ENCODE assay signal across 9 cellular contexts in genomic region chr16:12087901-12088364, GRCh38.
DNase-seq lines count a peak whose midpoint lies in the region; ATAC-seq, FAIRE-seq and TF ChIP-seq lines count a peak whose summit lies in the region.
"Had no signal": no experiment of that assay in that cellular context is flagged by ENCODE, and none has a peak within 500 bp of the region (broad histone marks: within the 10 kb centered on the region; RNA-seq: fewer than 3 reads in every experiment).

No MANE protein-coding gene starts in this region.

- POLR2A ChIA-PET in SK-N-SH (lab: Yijun Ruan, JAX) (no interaction called here), K562 (lab: Yijun Ruan, JAX) (interaction anchor here (0.6 to 1.7 kb wide), 5 partner anchors 10 to 105 kb away, joined by 3 to 5 read pairs (median 3); no protein-coding TSS in a partner anchor)

- WGBS in SK-N-SH (ENCODE audit: low lambda C conversion rate), result 63% methylated on average over 3 of the region's 9 CpGs
- WGBS in K562 (ENCODE audit: insufficient coverage, low coverage, missing lambda C conversion rate), result 40% methylated on average over 8 of the region's 9 CpGs

- TF ChIP-seq EP300 in SK-N-SH (IDR thresholded peaks at IDR 0.05; ENCODE audit: borderline replicate concordance in 1 of 2, low read depth in 1 of 2, low read length in 1 of 2) (no peak), K562 (IDR thresholded peaks at IDR 0.05; ENCODE audit: low read length) (no peak)

- no peak overlapping the region for H3K27ac ChIP-seq in SK-N-SH (ENCODE audit: low read depth in 2 of 2, low read length in 1 of 2)
- H3K27ac ChIP-seq in Karpas-422 (ENCODE audit: low read length), result no peak overlapping the region
- H3K27ac ChIP-seq in K562 (ENCODE audit: extremely low read depth, low read depth, low read length), result no peak overlapping the region

- CTCF ChIA-PET in SK-N-SH (lab: Yijun Ruan, JAX), result interaction anchor here (0.9 to 3.4 kb wide), 5 partner anchors 7 to 47 kb away, joined by 3 to 17 read pairs (median 5); no protein-coding TSS in a partner anchor
- CTCF ChIA-PET in K562 (lab: Yijun Ruan, JAX; ENCODE audit: low intra/inter-chr PET ratio), result no interaction called here

- H2AFZ ChIP-seq in SK-N-SH (ENCODE audit: low read depth) (no peak overlapping the region), Karpas-422 (ENCODE audit: low read length) (no peak overlapping the region), K562 (ENCODE audit: low read depth, low read length) (no peak overlapping the region)

- H3K9ac ChIP-seq in SK-N-SH (no peak overlapping the region), Karpas-422 (ENCODE audit: low read length) (no peak overlapping the region), K562 (ENCODE audit: insufficient read depth in 1 of 2, low read depth in 2 of 2, low read length in 2 of 2) (peak overlapping the region in 1 of 2 experiments; percentile 19; a peak in 1 of 4 replicates)

- H3K36me3 ChIP-seq in SK-N-SH (replicated peaks in 1 of 2; ENCODE audit: control insufficient read depth in 1 of 2, insufficient read depth in 2 of 2, low read length in 1 of 2) (no peaks in the 10 kb centered on the region), Karpas-422 (ENCODE audit: insufficient read depth, low read length) (no peaks in the 10 kb centered on the region), K562 (ENCODE audit: control insufficient read depth, insufficient read depth, low read length) (no peaks in the 10 kb centered on the region; the same call in 2 of the 3 replicates)

- H3K9me1 ChIP-seq in K562 (ENCODE audit: control insufficient read depth, insufficient read depth, low read length), result no peaks in the 10 kb centered on the region

- peaks cover 0 to 7% of the 10 kb centered on the region in 2 experiments; a peak in 1 of 4 replicates for H3K4me1 ChIP-seq in SK-N-SH (ENCODE audit: control insufficient read depth in 1 of 2, insufficient read depth in 2 of 2, low read depth in 1 of 2, low read length in 1 of 2)
- H3K4me1 ChIP-seq in Karpas-422 (ENCODE audit: low read length), result peaks cover 8% of the 10 kb centered on the region
- H3K4me1 ChIP-seq in K562 (replicated peaks in 1 of 2; ENCODE audit: control insufficient read depth in 2 of 2, insufficient read depth in 2 of 2, low read length in 2 of 2), result peaks cover 19 to 20% of the 10 kb centered on the region in 2 experiments; a peak in 4 of 5 replicates

- no peak for FAIRE-seq in K562 (lab: Jason Lieb, UNC)

- DNase-seq in SK-N-SH (peak; percentile 32), Karpas-422 (peak; percentile 46), K562 (ENCODE audit: extremely low read depth in 1 of 4, low spot score in 3 of 4) (no peak), posterior vena cava (ENCODE audit: low spot score) (peak; percentile 56), SW 1271 (lab: John Stamatoyannopoulos, UW) (no peak), AG20443 (ENCODE audit: low spot score) (no peak)
- DNase-seq: activated CD4-positive, alpha-beta T cell treated with anti-CD3 and anti-CD28 coated beads, Interleukin-2, amount 50 U/mL, for 48 hours had no signal

- H3K9me2 ChIP-seq in SK-N-SH (no peaks in the 10 kb centered on the region), Karpas-422 (replicated peaks; ENCODE audit: insufficient read depth, low read length) (no peaks in the 10 kb centered on the region)

- H3K4me2 ChIP-seq in SK-N-SH (no peak overlapping the region), Karpas-422 (ENCODE audit: low read depth, low read length, poor library complexity, severe bottlenecking) (no peak overlapping the region), K562 (ENCODE audit: insufficient read depth, low read length) (no peak overlapping the region)

- intact Hi-C loops in K562 (cut with micrococcal nuclease) (no loop called here), posterior vena cava (cut with DNase I) (no loop called here)

- H3K9me3 ChIP-seq in SK-N-SH, result no peaks in the 10 kb centered on the region
- no peaks in the 10 kb centered on the region for H3K9me3 ChIP-seq in Karpas-422 (ENCODE audit: low read length)
- H3K9me3 ChIP-seq in K562 (replicated peaks; ENCODE audit: control insufficient read depth, insufficient read depth, low read depth, low read length), result no peaks in the 10 kb centered on the region

- H4K20me1 ChIP-seq in SK-N-SH (ENCODE audit: insufficient read depth), result no peaks in the 10 kb centered on the region
- H4K20me1 ChIP-seq in Karpas-422 (ENCODE audit: insufficient read depth, low read depth, low read length), result no peaks in the 10 kb centered on the region; the same call in 1 of the 2 replicates
- H4K20me1 ChIP-seq in K562 (replicated peaks; ENCODE audit: control insufficient read depth, insufficient read depth, low read length), result 0 out of 2 replicates have a peak, but pooled peaks cover 4% of the 10 kb centered on the region

- no peaks in the 10 kb centered on the region for H3K27me3 ChIP-seq in SK-N-SH (ENCODE audit: insufficient read depth)
- no peaks in the 10 kb centered on the region for H3K27me3 ChIP-seq in Karpas-422 (ENCODE audit: low read length)
- no peaks in the 10 kb centered on the region for H3K27me3 ChIP-seq in K562 (ENCODE audit: control insufficient read depth in 2 of 2, insufficient read depth in 2 of 2, low read length in 2 of 2)

- no peaks in the 10 kb centered on the region for H3K79me2 ChIP-seq in SK-N-SH (ENCODE audit: insufficient read depth)
- no peaks in the 10 kb centered on the region for H3K79me2 ChIP-seq in Karpas-422 (ENCODE audit: low read length)
- no peaks in the 10 kb centered on the region for H3K79me2 ChIP-seq in K562 (ENCODE audit: control insufficient read depth, insufficient read depth, low read length)

- in situ Hi-C loops in K562 (cut with MboI), result no loop called here

- no TSS peak for BruUV-seq in K562 (replicated peaks; lab: Mats Ljungman, UMichigan)

- no peak overlapping the region for H3K4me3 ChIP-seq in SK-N-SH (ENCODE audit: low read depth in 2 of 2, low read length in 1 of 2)
- no peak overlapping the region for H3K4me3 ChIP-seq in Karpas-422 (ENCODE audit: low read length)
- H3K4me3 ChIP-seq in K562, result no peak overlapping the region

- TF ChIP-seq CTCF in SK-N-SH (IDR thresholded peaks at IDR 0.05) (no peak), K562 (IDR thresholded peaks at IDR 0.05 in 2 of 3, conservative IDR thresholded peaks at IDR 0.05 in 1 of 3; ENCODE audit: insufficient read depth in 2 of 3, low read depth in 1 of 3, low read length in 3 of 3) (no peak)

- no peaks in the 10 kb centered on the region for H3F3A ChIP-seq in SK-N-SH (replicated peaks; ENCODE audit: insufficient read depth)

- ATAC-seq in SK-N-SH treated with all-trans-retinoic acid at 6 μM for 48 hours (no peak), K562 (no peak), HG02571 (IDR thresholded peaks at IDR 0.05; ENCODE audit: unreplicated experiment) (no peak)

- no peak for TF ChIP-seq RAD21 in SK-N-SH (IDR thresholded peaks at IDR 0.05; ENCODE audit: low read length)
- TF ChIP-seq RAD21 in K562 (CRISPR knock-in tag; conservative IDR thresholded peaks at IDR 0.05 in 1 of 2, IDR thresholded peaks at IDR 0.05 in 1 of 2), result no peak

- TF ChIP-seq POLR2A in K562 (conservative IDR thresholded peaks at IDR 0.05), result no peak

TF ChIP-seq in SK-N-SH, 30 proteins besides CTCF, POLR2A, EP300 and RAD21:
- no peak for TF ChIP-seq ELF1 (IDR thresholded peaks at IDR 0.05)
- TF ChIP-seq GABPA (IDR thresholded peaks at IDR 0.05; ENCODE audit: low read depth), result no peak

TF ChIP-seq in SK-N-SH treated with all-trans-retinoic acid at 6 μM for 48 hours, 23 proteins besides CTCF, POLR2A, EP300 and RAD21 (continues in another document):
- no peak for TF ChIP-seq CREB5 (CRISPR knock-in tag; IDR thresholded peaks at IDR 0.05; ENCODE audit: low read depth)
- no peak for TF ChIP-seq ESRRG (CRISPR knock-in tag; IDR thresholded peaks at IDR 0.05)
- TF ChIP-seq ISL1 (CRISPR knock-in tag; IDR thresholded peaks at IDR 0.05), result no peak
- TF ChIP-seq ZC3H10 (CRISPR knock-in tag; IDR thresholded peaks at IDR 0.05), result no peak
- TF ChIP-seq GLIS3 (CRISPR knock-in tag; IDR thresholded peaks at IDR 0.05), result no peak
- TF ChIP-seq TOX (CRISPR knock-in tag; IDR thresholded peaks at IDR 0.05; ENCODE audit: borderline replicate concordance), result no peak
- no peak for TF ChIP-seq OSR1 (CRISPR knock-in tag; IDR thresholded peaks at IDR 0.05)
- no peak for TF ChIP-seq ZFP30 (CRISPR knock-in tag; IDR thresholded peaks at IDR 0.05)
- no peak for TF ChIP-seq CSDC2 (CRISPR knock-in tag; IDR thresholded peaks at IDR 0.05)
- TF ChIP-seq RARB (CRISPR knock-in tag; IDR thresholded peaks at IDR 0.05), result no peak

TF ChIP-seq in K562, 482 proteins besides CTCF, POLR2A, EP300 and RAD21 (continues in another document):
- TF ChIP-seq CCAR2 (IDR thresholded peaks at IDR 0.05; ENCODE audit: low read depth, low read length) (no peak), SFPQ (IDR thresholded peaks at IDR 0.05; ENCODE audit: low read depth, low read length) (no peak), ZNF274 (IDR thresholded peaks at IDR 0.05; ENCODE audit: borderline replicate concordance, low read depth, low read length) (no peak), KLF16 (IDR thresholded peaks at IDR 0.05) (no peak), GATA2 (CRISPR knock-in tag; IDR thresholded peaks at IDR 0.05) (no peak)
- TF ChIP-seq, protein P1, sequence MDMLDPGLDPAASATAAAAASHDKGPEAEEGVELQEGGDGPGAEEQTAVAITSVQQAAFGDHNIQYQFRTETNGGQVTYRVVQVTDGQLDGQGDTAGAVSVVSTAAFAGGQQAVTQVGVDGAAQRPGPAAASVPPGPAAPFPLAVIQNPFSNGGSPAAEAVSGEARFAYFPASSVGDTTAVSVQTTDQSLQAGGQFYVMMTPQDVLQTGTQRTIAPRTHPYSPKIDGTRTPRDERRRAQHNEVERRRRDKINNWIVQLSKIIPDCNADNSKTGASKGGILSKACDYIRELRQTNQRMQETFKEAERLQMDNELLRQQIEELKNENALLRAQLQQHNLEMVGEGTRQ (CRISPR knock-in tag; IDR thresholded peaks at IDR 0.05), result 0 out of 2 replicates have a peak, but pooled peaks have one; percentile 8

Comparison
In these comparisons a context has a peak if more than half of its experiments do, and no peak if none do; other contexts are left out.
1. DNase-seq: peak in SK-N-SH (single experiment), Karpas-422 (single experiment) and posterior vena cava (single experiment); none in K562 (0 of 4), SW 1271 (0 of 2) and AG20443 (single experiment).